In the genomic region with DNA sequence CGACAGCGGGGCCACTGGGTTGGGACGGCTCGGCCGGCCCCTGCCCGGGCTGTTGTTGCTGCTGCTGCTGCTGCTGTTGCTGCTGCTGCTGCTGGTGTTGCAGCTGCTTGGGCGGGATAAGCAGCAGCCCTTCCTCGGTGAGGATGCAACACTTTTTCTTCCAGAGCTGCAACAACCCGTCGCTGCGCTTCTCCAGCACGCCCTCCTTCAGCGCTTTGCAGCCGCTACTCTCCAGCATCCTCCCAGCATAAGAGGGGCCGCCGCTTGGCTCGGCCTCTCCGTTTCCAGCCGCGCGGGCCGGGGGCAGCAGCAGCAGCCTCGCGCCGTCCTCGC, we compare ENCODE assay signal across 8 cellular contexts. TPM values are rescaled to one million over a fixed set of nuclear protein-coding genes. Genes with fewer than 3 reads are reported as not detected.
A peak's percentile ranks its signal among the peaks of the same experiment; 100 is the strongest.
DNase-seq lines count a peak whose midpoint lies in the region; ATAC-seq, FAIRE-seq and TF ChIP-seq lines count a peak whose summit lies in the region.

No MANE protein-coding gene starts in this region.

- intact Hi-C loops in pancreas (cut with DNase I), result loop anchor here in 2 of 3 donors (10.0 kb wide), 2 partner anchors 496 to 506 kb away; no protein-coding TSS in a partner anchor

- CTCF ChIA-PET in GM10248 (lab: Yijun Ruan, JAX), result interaction anchor here (0.7 to 5.9 kb wide), 26 partner anchors 10 to 547 kb away, joined by 3 to 48 read pairs (median 4); a partner anchor contains a TSS

- DNase-seq in BE2C (no peak), Peyer's patch (peak in 1 of 3 donors; percentile 19), pancreas (no peak), GM10248 (ENCODE audit: extremely low spot score) (no peak), DMS153 (lab: John Stamatoyannopoulos, UW) (no peak), COR-L47 (lab: John Stamatoyannopoulos, UW) (no peak)

- no peaks in the 10 kb centered on the region for H3K36me3 ChIP-seq in BE2C
- no peaks in the 10 kb centered on the region for H3K36me3 ChIP-seq in Peyer's patch
- peaks cover 0 to 2% of the 10 kb centered on the region in 2 donors for H3K36me3 ChIP-seq in esophagus (ENCODE audit: control insufficient read depth in 2 of 2, insufficient read depth in 2 of 2, low read length in 1 of 2)
- H3K36me3 ChIP-seq in pancreas, result no peaks in the 10 kb centered on the region

- 0 to 1% methylated on average over 25 to 26 of the region's 26 CpGs for WGBS in esophagus, 2 donors
- 0 to 2% methylated on average over 26 of the region's 26 CpGs for WGBS in pancreas, 2 donors

- no peak for FAIRE-seq in pancreas (lab: Jason Lieb, UNC)

- H3K9me3 ChIP-seq in BE2C (no peaks in the 10 kb centered on the region), Peyer's patch (no peaks in the 10 kb centered on the region), esophagus (ENCODE audit: control insufficient read depth in 2 of 2, insufficient read depth in 1 of 2, low read depth in 1 of 2, low read length in 1 of 2) (no peaks in the 10 kb centered on the region), pancreas (no peaks in the 10 kb centered on the region)

- H3K27ac ChIP-seq in Peyer's patch, result peak overlapping the region; percentile 81 to 97 (median 86)
- peak overlapping the region; percentile 94 to 97 for H3K27ac ChIP-seq in esophagus (ENCODE audit: low read depth in 2 of 2, low read length in 1 of 2)
- peak overlapping the region; percentile 88 to 98 (median 96) for H3K27ac ChIP-seq in pancreas

- peak overlapping the region; percentile 69 for H3K4me3 ChIP-seq in BE2C (ENCODE audit: low read depth, low read length)
- peak overlapping the region; percentile 62 to 81 (median 70) for H3K4me3 ChIP-seq in Peyer's patch
- H3K4me3 ChIP-seq in esophagus (ENCODE audit: low read depth in 1 of 2, low read length in 2 of 2), result peak overlapping the region; percentile 91 to 95
- peak overlapping the region; percentile 68 to 83 (median 72) for H3K4me3 ChIP-seq in pancreas

- H3K4me1 ChIP-seq in BE2C (no peaks in the 10 kb centered on the region), Peyer's patch (peaks cover 0 to 7% (median 4%) of the 10 kb centered on the region in 4 donors), esophagus (ENCODE audit: control insufficient read depth in 2 of 2, insufficient read depth in 2 of 2, low read length in 1 of 2) (no peaks in the 10 kb centered on the region), pancreas (peaks cover 0 to 19% (median 6%) of the 10 kb centered on the region in 3 donors)

- ATAC-seq in GM21723 (IDR thresholded peaks at IDR 0.05; ENCODE audit: unreplicated experiment), result peak; percentile 10
- ATAC-seq in pancreas, result no peak

- TF ChIP-seq CTCF in BE2C (IDR thresholded peaks at IDR 0.05; ENCODE audit: low read depth, low read length) (no peak), Peyer's patch (IDR thresholded peaks at IDR 0.05) (no peak), pancreas (IDR thresholded peaks at IDR 0.05) (no peak), GM10248 (IDR thresholded peaks at IDR 0.05; ENCODE audit: control extremely low read depth, extremely low read depth, low read depth, missing control alignments) (no peak)

- H3K27me3 ChIP-seq in BE2C, result no peaks in the 10 kb centered on the region
- no peaks in the 10 kb centered on the region for H3K27me3 ChIP-seq in Peyer's patch
- H3K27me3 ChIP-seq in esophagus (ENCODE audit: control insufficient read depth in 1 of 2, insufficient read depth in 2 of 2, low read length in 2 of 2), result no peaks in the 10 kb centered on the region
- H3K27me3 ChIP-seq in pancreas, result no peaks in the 10 kb centered on the region

- TF ChIP-seq POLR2A in Peyer's patch (IDR thresholded peaks at IDR 0.05), result no peak

- POLR2A ChIA-PET in GM10248 (lab: Yijun Ruan, JAX), result interaction anchor here (0.6 to 1.7 kb wide), 14 partner anchors 9 to 547 kb away, joined by 3 to 12 read pairs (median 4); no protein-coding TSS in a partner anchor

RNA-seq across cellular contexts. Expression of a gene that starts 0.5 kb away (rescaled TPM):
- polyA plus RNA-seq in BE2C (2012; ENCODE audit: insufficient read depth, insufficient read length, low read depth), result 42.2 TPM
- total RNA-seq in Peyer's patch (10 to 100 TPM in 1 of 4 donors, 1 to 10 TPM in 3; 4.6 to 25.6 (median 6.0) TPM), pancreas (10 to 100 TPM in 3 of 6 donors, 1 to 10 TPM in 3; 2.9 to 16.1 (median 7.1) TPM)
- polyA plus RNA-seq in esophagus (10 to 100 TPM; 46.3 to 84.1 TPM), pancreas (1 to 10 TPM; 2.9 to 5.9 TPM)

RNA-seq across cellular contexts. Expression of a gene that starts 53.4 kb away (rescaled TPM):
- polyA plus RNA-seq in BE2C (2012; ENCODE audit: insufficient read depth, insufficient read length, low read depth), result 156 TPM
- total RNA-seq in Peyer's patch (100 to 1,000 TPM in 1 of 4 donors, 10 to 100 TPM in 3; 49.6 to 334 (median 79.7) TPM), pancreas (100 to 1,000 TPM in 3 of 6 donors, 10 to 100 TPM in 3; 69.4 to 188 (median 110) TPM)
- polyA plus RNA-seq in esophagus (100 to 1,000 TPM; 100 to 145 TPM), pancreas (100 to 1,000 TPM in 1 of 2 donors, 10 to 100 TPM in 1; 81.7 to 134 TPM)
